25 cellular contexts compared by ENCODE assay signal in genomic region chr7:49014870-49015269, GRCh38.
"Had no signal": no experiment of that assay in that cellular context is flagged by ENCODE, and none has a peak within 500 bp of the region (broad histone marks: within the 10 kb centered on the region; RNA-seq: fewer than 3 reads in every experiment).

No MANE protein-coding gene starts in this region.

- H3K36me3 Mint-ChIP-seq: natural killer cell; stimulated activated naive B cell treated with anti-CD40 and anti-IgM and Interleukin-4, amounts not matched to agents 10 μg/mL and 1 μg/mL and 100 μg/mL, for 72 hours had no signal

- H3K4me3 ChIP-seq: body of pancreas, hepatocyte, sigmoid colon, smooth muscle cell, testis, uterus had no signal

- DNase-seq: activated B cell treated with CpG ODN at 0.5 μM for 24 hours; activated CD4-positive, alpha-beta T cell treated with anti-CD3 and anti-CD28 coated beads for 36 hours; activated CD4-positive, alpha-beta T cell treated with anti-CD3 and anti-CD28 coated beads, Interleukin-2, amount 50 U/mL, for 48 hours; activated CD8-positive, alpha-beta memory T cell treated with anti-CD3 and anti-CD28 coated beads, Interleukin-2, amount 50 U/mL, for 48 hours; activated naive CD4-positive, alpha-beta T cell treated with anti-CD3 and anti-CD28 coated beads for 36 hours; activated T-cell treated with anti-CD3 and anti-CD28 coated beads, Interleukin-2, amount 50 U/mL, for 4 hours; amygdala; body of pancreas; caudate nucleus; effector CD4-positive, alpha-beta T cell; foreskin melanocyte; glutamatergic neuron; left ventricle myocardium superior; midbrain; natural killer cell; sigmoid colon; stimulated activated CD4-positive, alpha-beta T cell treated with anti-CD3 and anti-CD28 coated beads, Interleukin-15, amount 100 ng/mL, for 24 hours; stimulated activated naive B cell treated with anti-CD40 and anti-IgM and Interleukin-4, amounts not matched to agents 10 μg/mL and 1 μg/mL and 100 μg/mL, for 72 hours; T1000; testis; trophoblast cell; uterus had no signal

- H3K79me2 ChIP-seq: hepatocyte had no signal

- H3K27ac ChIP-seq: body of pancreas, hepatocyte, sigmoid colon, testis, uterus had no signal

- H2AFZ ChIP-seq: hepatocyte had no signal

- H3K36me3 ChIP-seq: sigmoid colon, uterus had no signal

- H3K4me1 ChIP-seq: body of pancreas, sigmoid colon, testis, uterus had no signal

- ATAC-seq: activated CD4-positive, alpha-beta T cell treated with anti-CD3 and anti-CD28 coated beads for 36 hours; activated T-cell treated with anti-CD3 and anti-CD28 coated beads, Interleukin-2, amount 50 U/mL, for 4 hours; body of pancreas; left ventricle myocardium superior; natural killer cell; stimulated activated naive B cell treated with anti-CD40 and anti-IgM and Interleukin-4, amounts not matched to agents 10 μg/mL and 1 μg/mL and 100 μg/mL, for 72 hours had no signal

- H3K4me3 Mint-ChIP-seq: activated B cell treated with CpG ODN at 0.5 μM for 24 hours; activated CD4-positive, alpha-beta T cell treated with anti-CD3 and anti-CD28 coated beads for 36 hours; activated naive CD4-positive, alpha-beta T cell treated with anti-CD3 and anti-CD28 coated beads for 36 hours; activated T-cell treated with anti-CD3 and anti-CD28 coated beads, Interleukin-2, amount 50 U/mL, for 4 hours; dendritic cell treated with granulocyte-macrophage colony-stimulating factor and Interleukin-4, amounts not matched to agents 40 ng/mL and 50 ng/mL, for 4 days; natural killer cell; stimulated activated naive B cell treated with anti-CD40 and anti-IgM and Interleukin-4, amounts not matched to agents 10 μg/mL and 1 μg/mL and 100 μg/mL, for 72 hours had no signal

- H3K27ac Mint-ChIP-seq: activated B cell treated with CpG ODN at 0.5 μM for 24 hours; activated CD4-positive, alpha-beta T cell treated with anti-CD3 and anti-CD28 coated beads for 36 hours; activated naive CD4-positive, alpha-beta T cell treated with anti-CD3 and anti-CD28 coated beads for 36 hours; dendritic cell treated with granulocyte-macrophage colony-stimulating factor and Interleukin-4, amounts not matched to agents 40 ng/mL and 50 ng/mL, for 4 days; natural killer cell; stimulated activated naive B cell treated with anti-CD40 and anti-IgM and Interleukin-4, amounts not matched to agents 10 μg/mL and 1 μg/mL and 100 μg/mL, for 72 hours had no signal

- H3K27me3 Mint-ChIP-seq: activated B cell treated with CpG ODN at 0.5 μM for 24 hours; activated CD4-positive, alpha-beta T cell treated with anti-CD3 and anti-CD28 coated beads for 36 hours; stimulated activated naive B cell treated with anti-CD40 and anti-IgM and Interleukin-4, amounts not matched to agents 10 μg/mL and 1 μg/mL and 100 μg/mL, for 72 hours had no signal

- H3K27me3 ChIP-seq: body of pancreas, hepatocyte, sigmoid colon, testis, uterus had no signal

- H3K4me2 ChIP-seq: hepatocyte, smooth muscle cell had no signal

- H3K4me1 Mint-ChIP-seq: activated B cell treated with CpG ODN at 0.5 μM for 24 hours; activated CD4-positive, alpha-beta T cell treated with anti-CD3 and anti-CD28 coated beads for 36 hours; natural killer cell; stimulated activated naive B cell treated with anti-CD40 and anti-IgM and Interleukin-4, amounts not matched to agents 10 μg/mL and 1 μg/mL and 100 μg/mL, for 72 hours had no signal

- H3K9me3 ChIP-seq: body of pancreas, sigmoid colon, testis, uterus had no signal
